ENCODE assay signal across 21 cellular contexts in genomic region chr5:107990881-107991810, GRCh38.
A peak's percentile ranks its signal among the peaks of the same experiment; 100 is the strongest.
DNase-seq lines count a peak whose midpoint lies in the region; ATAC-seq and TF ChIP-seq lines count a peak whose summit lies in the region.
"Had no signal": no experiment of that assay in that cellular context is flagged by ENCODE, and none has a peak within 500 bp of the region (broad histone marks: within the 10 kb centered on the region; RNA-seq: fewer than 3 reads in every experiment).

No MANE protein-coding gene starts in this region.

- peak; percentile 12 for DNase-seq in GM12865 (ENCODE audit: low read depth)
- no peak for DNase-seq in central memory CD8-positive, alpha-beta T cell (ENCODE audit: low spot score in 2 of 2)
- DNase-seq in T1000 (lab: John Stamatoyannopoulos, UW), result no peak
- DNase-seq: activated effector memory CD4-positive, alpha-beta T cell treated with anti-CD3 and anti-CD28 coated beads, Interleukin-2, amount 50 U/mL, for 16 hours; DMS79 treated with DMSO at 0.1 percent for 48 hours; GM23248; hypothalamus; mammary epithelial cell; MV-4-11; naive B cell; NCI-H187 treated with DMSO at 0.1 percent for 48 hours; NK-92 treated with Interleukin-12 subunit alpha and Interleukin-12 subunit beta, amount 100 ng/mL, for 24 hours; RPMI8226; stimulated activated naive CD8-positive, alpha-beta T cell treated with anti-CD3 and anti-CD28 coated beads, Interleukin-15, Interleukin-2, amounts not matched to agents 100 U/mL and 50 U/mL, for 24 hours; transverse colon had no signal

- no peak overlapping the region for H3K4me3 ChIP-seq in GM12865 (ENCODE audit: low read depth, low read length)
- H3K4me3 ChIP-seq: GM23248, transverse colon had no signal

- ATAC-seq in GM18867 (IDR thresholded peaks at IDR 0.05; ENCODE audit: unreplicated experiment) (peak; percentile 95), HG02642 (IDR thresholded peaks at IDR 0.05; ENCODE audit: poor library complexity, unreplicated experiment) (peak; percentile 84), HG02938 (IDR thresholded peaks at IDR 0.05; ENCODE audit: unreplicated experiment) (no peak), GM18868 (IDR thresholded peaks at IDR 0.05; ENCODE audit: unreplicated experiment) (no peak), GM18909 (IDR thresholded peaks at IDR 0.05; ENCODE audit: poor library complexity, unreplicated experiment) (no peak)
- peak; percentile 71 for ATAC-seq in central memory CD8-positive, alpha-beta T cell (replicated peaks; ENCODE audit: extremely low read depth, poor library complexity, severe bottlenecking)
- ATAC-seq: stimulated activated naive CD8-positive, alpha-beta T cell treated with anti-CD3 and anti-CD28 coated beads, Interleukin-15, Interleukin-2, amounts not matched to agents 100 U/mL and 50 U/mL, for 24 hours had no signal

- no peak overlapping the region for H3K27ac Mint-ChIP-seq in central memory CD8-positive, alpha-beta T cell (ENCODE audit: low read depth)
- H3K27ac Mint-ChIP-seq: dendritic cell treated with granulocyte-macrophage colony-stimulating factor and Interleukin-4, amounts not matched to agents 40 ng/mL and 50 ng/mL, for 4 days; naive B cell had no signal

- H3K27me3 Mint-ChIP-seq in central memory CD8-positive, alpha-beta T cell, result no peaks in the 10 kb centered on the region
- H3K27me3 Mint-ChIP-seq: dendritic cell treated with granulocyte-macrophage colony-stimulating factor and Interleukin-4, amounts not matched to agents 40 ng/mL and 50 ng/mL, for 4 days; naive B cell had no signal

- TF ChIP-seq CTCF in GM12865 (IDR thresholded peaks at IDR 0.05; ENCODE audit: insufficient read depth, low read depth, low read length, missing control alignments), result no peak

- no peaks in the 10 kb centered on the region for H3K9me3 Mint-ChIP-seq in central memory CD8-positive, alpha-beta T cell
- H3K9me3 Mint-ChIP-seq: dendritic cell treated with granulocyte-macrophage colony-stimulating factor and Interleukin-4, amounts not matched to agents 40 ng/mL and 50 ng/mL, for 4 days had no signal

- no peaks in the 10 kb centered on the region for H3K36me3 Mint-ChIP-seq in central memory CD8-positive, alpha-beta T cell (ENCODE audit: insufficient read depth)
- H3K36me3 Mint-ChIP-seq: naive B cell had no signal

- peaks cover 19% of the 10 kb centered on the region for H3K4me1 Mint-ChIP-seq in central memory CD8-positive, alpha-beta T cell

- H3K4me3 Mint-ChIP-seq in central memory CD8-positive, alpha-beta T cell, result peak overlapping the region; percentile 16
- H3K4me3 Mint-ChIP-seq: dendritic cell treated with granulocyte-macrophage colony-stimulating factor and Interleukin-4, amounts not matched to agents 40 ng/mL and 50 ng/mL, for 4 days; naive B cell had no signal

Comparison
In these comparisons a context has a peak if more than half of its experiments do, and no peak if none do; other contexts are left out.
1. ATAC-seq: peak in GM18867 (single experiment), HG02642 (single experiment) and central memory CD8-positive, alpha-beta T cell (single experiment); none in HG02938 (single experiment), GM18868 (single experiment) and GM18909 (single experiment).